In the genomic region with DNA sequence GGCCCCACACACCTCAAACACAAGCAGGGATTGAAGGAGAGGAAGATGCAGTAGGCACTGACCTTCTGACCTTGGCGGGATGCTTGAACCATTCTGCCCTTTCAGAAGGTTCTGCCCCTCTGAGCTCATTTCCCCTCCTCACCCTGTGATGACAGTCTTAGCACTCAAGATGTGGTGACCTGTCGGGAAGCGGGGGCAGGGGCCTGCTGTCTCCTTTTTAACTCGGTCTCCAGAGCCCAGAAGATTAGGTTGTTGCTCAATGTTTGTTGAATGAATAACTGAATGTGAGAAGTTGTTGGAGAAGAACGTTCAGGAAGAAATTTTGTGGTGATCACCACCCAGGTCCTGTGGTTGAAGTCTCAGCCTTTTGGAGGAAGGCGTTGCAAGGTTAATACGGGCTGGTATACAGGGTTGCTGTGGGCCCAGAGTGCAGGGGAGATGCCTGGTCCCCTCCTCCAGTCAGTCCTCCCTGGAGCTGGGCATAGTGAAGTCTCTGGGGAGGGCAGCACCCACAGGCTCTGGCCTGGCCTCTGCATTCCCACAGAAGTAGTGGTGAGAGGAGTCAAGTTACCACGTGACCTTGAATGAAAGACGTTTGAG, we compare ENCODE assay signal across 24 cellular contexts.
"Had no signal": no experiment of that assay in that cellular context is flagged by ENCODE, and none has a peak within 500 bp of the region (broad histone marks: within the 10 kb centered on the region; RNA-seq: fewer than 3 reads in every experiment).

No MANE protein-coding gene starts in this region.

- H3K4me3 ChIP-seq: body of pancreas, lower lobe of right lung, prostate gland, right atrium auricular region, suprapubic skin, transverse colon had no signal

- DNase-seq: activated CD8-positive, alpha-beta memory T cell treated with anti-CD3 and anti-CD28 coated beads for 24 hours; activated naive CD4-positive, alpha-beta T cell; activated naive CD8-positive, alpha-beta T cell treated with anti-CD3 and anti-CD28 coated beads, Interleukin-2, amount 10 ng/mL, durations not matched to agents 7 days and 5 days; body of pancreas; caudate nucleus; erythroblast; foreskin melanocyte; glutamatergic neuron; hippocampal formation; islet precursor cell; left colon; lower lobe of right lung; stimulated activated CD4-positive, alpha-beta T cell treated with anti-CD3 and anti-CD28 coated beads, Interleukin-2, amount 100 ng/mL, for 24 hours; stimulated activated naive CD8-positive, alpha-beta T cell treated with anti-CD3 and anti-CD28 coated beads, Interleukin-15, Interleukin-2, amounts not matched to agents 100 U/mL and 50 U/mL, for 24 hours; T-helper 1 cell; T1000; transverse colon had no signal

- H3K27ac Mint-ChIP-seq: activated naive CD8-positive, alpha-beta T cell treated with anti-CD3 and anti-CD28 coated beads, Interleukin-2, amount 10 ng/mL, durations not matched to agents 7 days and 5 days had no signal

- H3K4me3 Mint-ChIP-seq: activated naive CD8-positive, alpha-beta T cell treated with anti-CD3 and anti-CD28 coated beads, Interleukin-2, amount 10 ng/mL, durations not matched to agents 7 days and 5 days; activated T-helper 1 cell treated with anti-CD3 and anti-CD28 coated beads, Interleukin-12 subunit alpha, Interleukin-12 subunit beta, Interleukin-2, Interleukin-4 antibody, amounts not matched to agents 30 ng/mL and 10 ng/mL and 1 ng/mL, durations not matched to agents 14 hours and 24 hours and 36 hours had no signal

- H3K27ac ChIP-seq: body of pancreas, lower lobe of right lung, prostate gland, right atrium auricular region, suprapubic skin, transverse colon, VCaP had no signal

- H3K36me3 ChIP-seq: lower lobe of right lung, prostate gland, right atrium auricular region, suprapubic skin, transverse colon had no signal

- H3K27me3 ChIP-seq: body of pancreas, right atrium auricular region, suprapubic skin, transverse colon had no signal

- FAIRE-seq: colon, endometrium had no signal

- H3K9me3 ChIP-seq: body of pancreas, lower lobe of right lung, prostate gland, right atrium auricular region, suprapubic skin, transverse colon had no signal

- ATAC-seq: body of pancreas; left colon; stimulated activated naive CD8-positive, alpha-beta T cell treated with anti-CD3 and anti-CD28 coated beads, Interleukin-15, Interleukin-2, amounts not matched to agents 100 U/mL and 50 U/mL, for 24 hours had no signal

- H3K4me1 ChIP-seq: body of pancreas, lower lobe of right lung, prostate gland, right atrium auricular region, suprapubic skin had no signal

- H3K9me3 Mint-ChIP-seq: activated naive CD8-positive, alpha-beta T cell treated with anti-CD3 and anti-CD28 coated beads, Interleukin-2, amount 10 ng/mL, durations not matched to agents 7 days and 5 days; activated T-helper 1 cell treated with anti-CD3 and anti-CD28 coated beads, Interleukin-12 subunit alpha, Interleukin-12 subunit beta, Interleukin-2, Interleukin-4 antibody, amounts not matched to agents 30 ng/mL and 10 ng/mL and 1 ng/mL, durations not matched to agents 14 hours and 24 hours and 36 hours had no signal

- H3K27me3 Mint-ChIP-seq: activated naive CD8-positive, alpha-beta T cell treated with anti-CD3 and anti-CD28 coated beads, Interleukin-2, amount 10 ng/mL, durations not matched to agents 7 days and 5 days had no signal
